Comparison of ENCODE assay signal across 17 cellular contexts in the genomic region with DNA sequence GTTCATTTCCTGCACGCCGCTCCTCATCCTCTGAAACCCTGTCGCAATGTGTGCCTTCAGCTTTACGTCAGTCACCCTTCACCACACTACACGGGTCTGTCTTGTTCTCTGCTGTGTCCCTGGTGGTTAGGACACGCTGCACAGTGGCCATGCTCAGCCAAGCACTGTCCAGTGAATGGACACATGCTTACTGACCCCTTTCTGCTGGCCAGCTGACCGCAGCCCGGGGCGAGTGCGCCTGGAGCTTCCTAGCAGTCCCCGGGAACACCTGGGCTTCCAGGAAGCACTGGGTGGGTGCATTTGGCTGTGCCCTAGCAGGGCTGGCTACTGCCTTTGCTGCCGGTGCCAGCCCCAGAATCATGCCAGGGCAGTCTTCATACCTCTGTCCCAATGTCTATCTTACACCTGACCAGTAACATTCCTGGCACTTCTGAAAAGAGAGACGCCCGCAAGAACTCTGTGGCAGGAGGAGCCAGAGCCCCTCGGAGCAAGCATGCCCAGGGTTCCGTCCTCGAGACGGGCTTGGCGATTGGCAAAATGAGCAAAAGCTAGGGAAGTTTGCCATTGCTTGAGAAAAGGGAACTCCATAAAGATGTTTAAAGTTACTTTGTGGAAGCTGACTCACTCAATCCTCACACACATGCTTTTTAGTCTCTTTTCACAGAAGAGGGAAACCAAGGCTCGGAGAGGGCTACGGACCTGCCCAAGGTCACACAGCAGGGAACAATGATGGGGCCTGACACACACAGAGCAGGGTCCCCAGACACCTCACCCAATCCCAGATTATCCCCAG. TPM values are rescaled to one million over a fixed set of nuclear protein-coding genes. Genes with fewer than 3 reads are reported as not detected.
"Had no signal": no experiment of that assay in that cellular context is flagged by ENCODE, and none has a peak within 500 bp of the region (broad histone marks: within the 10 kb centered on the region; RNA-seq: fewer than 3 reads in every experiment).

No MANE protein-coding gene starts in this region.

- H3K4me1 ChIP-seq: gastroesophageal sphincter, transverse colon had no signal

- DNase-seq: activated CD4-positive, alpha-beta T cell treated with anti-CD3 and anti-CD28 coated beads for 1 hour; activated CD4-positive, alpha-beta T cell treated with anti-CD3 and anti-CD28 coated beads, Interleukin-2, amount 50 U/mL, for 48 hours; activated naive CD4-positive, alpha-beta T cell treated with anti-CD3 and anti-CD28 coated beads for 36 hours; activated T-cell treated with anti-CD3 and anti-CD28 coated beads, Interleukin-2, amount 50 U/mL, for 1 hour; dorsolateral prefrontal cortex; erythroblast; heart right ventricle; left colon; stimulated activated naive CD8-positive, alpha-beta T cell treated with anti-CD3 and anti-CD28 coated beads, Interleukin-15, Interleukin-2, amounts not matched to agents 100 U/mL and 50 U/mL, for 24 hours; T-helper 9 cell; transverse colon had no signal

- H3K27ac ChIP-seq: gastroesophageal sphincter, heart right ventricle, transverse colon had no signal

- H3K4me3 Mint-ChIP-seq: activated naive CD4-positive, alpha-beta T cell treated with anti-CD3 and anti-CD28 coated beads for 36 hours; endodermal cell had no signal

- H3K4me2 ChIP-seq: smooth muscle cell had no signal

- H3K27me3 ChIP-seq: dorsolateral prefrontal cortex, heart right ventricle, transverse colon had no signal

- H3K27ac Mint-ChIP-seq: activated naive CD4-positive, alpha-beta T cell treated with anti-CD3 and anti-CD28 coated beads for 36 hours; activated T-helper 2 cell treated with anti-CD3 and anti-CD28 coated beads, Interferon-gamma antibody, Interleukin-2, Interleukin-4, amounts not matched to agents 10 μg/mL and 5 μg/mL and 100 μg/mL, durations not matched to agents 14 hours and 24 hours and 36 hours; endodermal cell had no signal

- H3K9me3 Mint-ChIP-seq: activated naive CD4-positive, alpha-beta T cell treated with anti-CD3 and anti-CD28 coated beads for 36 hours; activated T-helper 2 cell treated with anti-CD3 and anti-CD28 coated beads, Interferon-gamma antibody, Interleukin-2, Interleukin-4, amounts not matched to agents 10 μg/mL and 5 μg/mL and 100 μg/mL, durations not matched to agents 14 hours and 24 hours and 36 hours; endodermal cell had no signal

- H3K36me3 ChIP-seq: gastroesophageal sphincter, heart right ventricle, transverse colon had no signal

- H3K4me1 Mint-ChIP-seq: endodermal cell had no signal

- ATAC-seq: gastroesophageal sphincter; heart right ventricle; left colon; stimulated activated naive CD8-positive, alpha-beta T cell treated with anti-CD3 and anti-CD28 coated beads, Interleukin-15, Interleukin-2, amounts not matched to agents 100 U/mL and 50 U/mL, for 24 hours had no signal

- H3K4me3 ChIP-seq: dorsolateral prefrontal cortex, gastroesophageal sphincter, heart right ventricle, smooth muscle cell, transverse colon had no signal

- H3K9me3 ChIP-seq: gastroesophageal sphincter, heart right ventricle, transverse colon had no signal

RNA-seq across cellular contexts. Expression of gene UROC1, which starts 26.2 kb away (rescaled TPM):
- total RNA-seq: activated naive CD4-positive, alpha-beta T cell treated with anti-CD3 and anti-CD28 coated beads for 36 hours; activated T-helper 2 cell treated with anti-CD3 and anti-CD28 coated beads, Interferon-gamma antibody, Interleukin-2, Interleukin-4, amounts not matched to agents 10 μg/mL and 5 μg/mL and 100 μg/mL, durations not matched to agents 14 hours and 24 hours and 36 hours; endodermal cell; gastroesophageal sphincter; heart right ventricle; left colon; lung microvascular endothelial cell; smooth muscle cell; transverse colon had no signal
- polyA plus RNA-seq: adipose tissue, smooth muscle cell had no signal

RNA-seq across cellular contexts. Expression of gene CHST13, which starts 32.5 kb away (rescaled TPM):
- total RNA-seq: activated naive CD4-positive, alpha-beta T cell treated with anti-CD3 and anti-CD28 coated beads for 36 hours; activated T-helper 2 cell treated with anti-CD3 and anti-CD28 coated beads, Interferon-gamma antibody, Interleukin-2, Interleukin-4, amounts not matched to agents 10 μg/mL and 5 μg/mL and 100 μg/mL, durations not matched to agents 14 hours and 24 hours and 36 hours; lung microvascular endothelial cell; smooth muscle cell had no signal
- polyA plus RNA-seq: smooth muscle cell had no signal
